In the genomic region with DNA sequence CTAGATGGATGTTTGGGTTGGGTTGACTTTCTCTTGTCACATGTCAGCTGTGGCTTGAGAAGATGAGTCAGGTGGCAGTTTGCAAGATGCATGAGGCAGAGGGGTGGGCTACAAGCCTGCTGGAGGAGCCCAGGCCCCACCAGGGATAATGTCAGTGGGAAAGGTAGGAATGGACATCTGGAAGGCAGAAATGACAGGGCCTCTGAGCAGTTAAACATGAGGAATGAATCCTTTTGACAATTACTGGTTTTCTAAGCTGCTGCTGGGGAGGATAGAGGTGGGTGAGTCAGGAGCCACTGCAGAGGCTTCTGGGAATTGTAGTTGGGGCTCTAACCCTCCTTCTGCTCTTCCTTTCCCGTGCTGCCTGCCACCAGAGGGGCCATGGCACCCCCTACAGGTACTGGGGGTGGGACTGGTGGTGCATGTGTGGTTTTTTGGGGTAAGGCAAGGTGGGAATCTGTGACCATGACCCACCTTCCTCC, we compare ENCODE assay signal across 9 cellular contexts. TPM values are rescaled to one million over a fixed set of nuclear protein-coding genes. Genes with fewer than 3 reads are reported as not detected.
DNase-seq lines count a peak whose midpoint lies in the region; ATAC-seq, FAIRE-seq and TF ChIP-seq lines count a peak whose summit lies in the region.
"Had no signal": no experiment of that assay in that cellular context is flagged by ENCODE, and none has a peak within 500 bp of the region (broad histone marks: within the 10 kb centered on the region; RNA-seq: fewer than 3 reads in every experiment).

No MANE protein-coding gene starts in this region.

- ATAC-seq in memory B cell (ENCODE audit: low read depth) (no peak), esophagus mucosa (no peak), left ventricle myocardium superior (no peak)

- intact Hi-C loops in left ventricle myocardium superior (cut with micrococcal nuclease): no loop called here

- no peak overlapping the region for H3K4me3 Mint-ChIP-seq in memory B cell

- FAIRE-seq in D721Med (lab: Jason Lieb, UNC): no peak

- H3K36me3 Mint-ChIP-seq in memory B cell: peaks cover 28% of the 10 kb centered on the region

- H3K4me1 Mint-ChIP-seq in memory B cell: peaks cover 5% of the 10 kb centered on the region

- H3K27ac Mint-ChIP-seq in memory B cell: peak overlapping the region; percentile 62

- no peaks in the 10 kb centered on the region for H3K9me3 Mint-ChIP-seq in memory B cell

- DNase-seq in D721Med (ENCODE audit: insufficient read length, low spot score): no peak
- DNase-seq in HT-29 (ENCODE audit: low spot score): peak; percentile 7
- DNase-seq in activated CD8-positive, alpha-beta memory T cell treated with anti-CD3 and anti-CD28 coated beads, Interleukin-2, amount 50 U/mL, for 4 hours: peak; percentile 40
- DNase-seq in memory B cell (ENCODE audit: low spot score in 2 of 2): no peak
- DNase-seq in DMS79 treated with DMSO at 0.1 percent for 48 hours (lab: John Stamatoyannopoulos, UW): no peak
- no peak for DNase-seq in NCI-H345 (lab: John Stamatoyannopoulos, UW)
- no peak for DNase-seq in left ventricle myocardium superior
- DNase-seq: NCI-H526 treated with DMSO at 0.1 percent for 48 hours had no signal

- peak; percentile 2 for TF ChIP-seq CTCF in D721Med (IDR thresholded peaks at IDR 0.05; ENCODE audit: insufficient read depth, missing control alignments)

- H3K27me3 Mint-ChIP-seq in memory B cell: no peaks in the 10 kb centered on the region

RNA-seq across cellular contexts. Expression of a gene that starts 15.7 kb away (rescaled TPM):
- not detected in 2 replicates for total RNA-seq in HT-29 (2014; rRNA removed; shearing (Covaris generic))
- 0.68 TPM for total RNA-seq in esophagus mucosa
- not detected for total RNA-seq in left ventricle myocardium superior

RNA-seq across cellular contexts. Expression of a gene that starts 21.8 kb away (rescaled TPM):
- 75.3 and 83.6 TPM in 2 replicates for total RNA-seq in HT-29 (2014; rRNA removed; shearing (Covaris generic))
- total RNA-seq in esophagus mucosa: 95.4 TPM
- total RNA-seq in left ventricle myocardium superior: 747 TPM

RNA-seq across cellular contexts. Expression of a gene that starts 22.2 kb away (rescaled TPM):
- total RNA-seq in HT-29 (2014; rRNA removed; shearing (Covaris generic)): 0.13 and 0.81 TPM in 2 replicates
- total RNA-seq in esophagus mucosa: not detected
- total RNA-seq in left ventricle myocardium superior: 3.2 TPM

RNA-seq across cellular contexts. Expression of a gene that starts 32.0 kb away (rescaled TPM):
- 3.2 and 7.3 TPM in 2 replicates for total RNA-seq in HT-29 (2014; rRNA removed; shearing (Covaris generic))
- total RNA-seq in esophagus mucosa (23.8 TPM), left ventricle myocardium superior (35.9 TPM)

RNA-seq across cellular contexts. Expression of a gene that starts 51.9 kb away (rescaled TPM):
- 20.0 and 25.7 TPM in 2 replicates for total RNA-seq in HT-29 (2014; rRNA removed; shearing (Covaris generic))
- total RNA-seq in esophagus mucosa (65.7 TPM), left ventricle myocardium superior (151 TPM)

Comparison
In these comparisons a context has a peak if more than half of its experiments do, and no peak if none do; other contexts are left out.
1. DNase-seq: peak in HT-29 (single experiment) and activated CD8-positive, alpha-beta memory T cell treated with anti-CD3 and anti-CD28 coated beads, Interleukin-2, amount 50 U/mL, for 4 hours (single experiment); none in D721Med (single experiment), memory B cell (0 of 2), DMS79 treated with DMSO at 0.1 percent for 48 hours (single experiment), NCI-H345 (single experiment) and left ventricle myocardium superior (single experiment).